In genomic region chr9:132167192-132167591, GRCh38 we compare ENCODE assay signal across 21 cellular contexts. TPM values are rescaled to one million over a fixed set of nuclear protein-coding genes. Genes with fewer than 3 reads are reported as not detected.
DNase-seq lines count a peak whose midpoint lies in the region; ATAC-seq, FAIRE-seq and TF ChIP-seq lines count a peak whose summit lies in the region.
"Had no signal": no experiment of that assay in that cellular context is flagged by ENCODE, and none has a peak within 500 bp of the region (broad histone marks: within the 10 kb centered on the region; RNA-seq: fewer than 3 reads in every experiment).

No MANE protein-coding gene starts in this region.

- no peaks in the 10 kb centered on the region for H3K36me3 Mint-ChIP-seq in activated T-helper 17 cell treated with anti-CD3 and anti-CD28 coated beads, Interleukin-2, amount 50 U/mL, for 72 hours (ENCODE audit: low read depth)

- no peak for ATAC-seq in Right ventricle myocardium inferior
- ATAC-seq in HG03039 (IDR thresholded peaks at IDR 0.05; ENCODE audit: unreplicated experiment) = no peak
- ATAC-seq in activated T-helper 17 cell treated with anti-CD3 and anti-CD28 coated beads, Interleukin-2, amount 50 U/mL, for 72 hours (replicated peaks) = no peak

- no peaks in the 10 kb centered on the region for H3K36me3 ChIP-seq in bronchial epithelial cell (ENCODE audit: control insufficient read depth, insufficient read depth, low read length)

- H3K4me3 ChIP-seq in bronchial epithelial cell (ENCODE audit: low read depth, low read length) = no peak overlapping the region
- H3K4me3 ChIP-seq: A549, GM23338 had no signal

- H3K27me3 Mint-ChIP-seq in activated T-helper 17 cell treated with anti-CD3 and anti-CD28 coated beads, Interleukin-2, amount 50 U/mL, for 72 hours = peaks cover 39% of the 10 kb centered on the region

- intact Hi-C loops in Right ventricle myocardium inferior (cut with DNase I) (no loop called here), cardiac septum (cut with DNase I) (loop anchor here (5.0 kb wide), 1 partner anchor 70 kb away; no protein-coding TSS in a partner anchor)

- no peak for TF ChIP-seq CTCF in bronchial epithelial cell (IDR thresholded peaks at IDR 0.05; ENCODE audit: insufficient read depth, low read length, severe bottlenecking)

- DNase-seq in Right ventricle myocardium inferior (ENCODE audit: missing footprints) (peak; percentile 7), cardiac septum (ENCODE audit: low spot score) (no peak), NCI-H524 (lab: John Stamatoyannopoulos, UW) (peak; percentile 98 to 99), bronchial epithelial cell (ENCODE audit: low read depth) (no peak), NCI-H1417 treated with DMSO at 0.1 percent for 48 hours (lab: John Stamatoyannopoulos, UW) (no peak)
- DNase-seq: Caco-2; CD4-positive, alpha-beta T cell; DMS79; HCEC 1CT; KG1; MV-4-11; NCI-H1930; NCI-H2227 treated with DMSO at 0.1 percent for 48 hours; PC-3; SIG-M5 had no signal

- peaks cover 40% of the 10 kb centered on the region for H3K27me3 ChIP-seq in bronchial epithelial cell (ENCODE audit: control insufficient read depth, insufficient read depth, low read length)

- H3K4me1 Mint-ChIP-seq in activated T-helper 17 cell treated with anti-CD3 and anti-CD28 coated beads, Interleukin-2, amount 50 U/mL, for 72 hours = peaks cover 3% of the 10 kb centered on the region

- H3K27ac Mint-ChIP-seq in activated T-helper 17 cell treated with anti-CD3 and anti-CD28 coated beads, Interleukin-2, amount 50 U/mL, for 72 hours = no peak overlapping the region
- H3K27ac Mint-ChIP-seq: CD4-positive, alpha-beta T cell; GM23338 had no signal

- peak; percentile 36 for FAIRE-seq in bronchial epithelial cell (lab: Jason Lieb, UNC)
- FAIRE-seq: A549, GM12892, GM18507 had no signal

- no peak overlapping the region for H3K4me3 Mint-ChIP-seq in activated T-helper 17 cell treated with anti-CD3 and anti-CD28 coated beads, Interleukin-2, amount 50 U/mL, for 72 hours
- H3K4me3 Mint-ChIP-seq: CD4-positive, alpha-beta T cell; GM23338 had no signal

- H3K9me3 Mint-ChIP-seq in activated T-helper 17 cell treated with anti-CD3 and anti-CD28 coated beads, Interleukin-2, amount 50 U/mL, for 72 hours = no peaks in the 10 kb centered on the region
- H3K9me3 Mint-ChIP-seq: CD4-positive, alpha-beta T cell; GM23338 had no signal

RNA-seq across cellular contexts. Expression of gene NTNG2, which starts 5.3 kb away (rescaled TPM):
- total RNA-seq in Right ventricle myocardium inferior (1.4 TPM), cardiac septum (7.7 TPM), bronchial epithelial cell (under 0.01 TPM in 1 of 2 replicates, not detected in the other)
- 1 to 10 TPM in 1 of 2 donors, under 1 TPM in 1; 0.82 to 2.2 TPM for total RNA-seq in activated T-helper 17 cell treated with anti-CD3 and anti-CD28 coated beads, Interleukin-2, amount 50 U/mL, for 72 hours
- total RNA-seq: Caco-2 had no signal

Comparison
In these comparisons a context has a peak if more than half of its experiments do, and no peak if none do; other contexts are left out.
1. DNase-seq: peak in Right ventricle myocardium inferior (single experiment) and NCI-H524 (2 of 2); none in cardiac septum (single experiment), bronchial epithelial cell (single experiment) and NCI-H1417 treated with DMSO at 0.1 percent for 48 hours (single experiment).